1 cellular context compared by ENCODE assay signal in the genomic region with DNA sequence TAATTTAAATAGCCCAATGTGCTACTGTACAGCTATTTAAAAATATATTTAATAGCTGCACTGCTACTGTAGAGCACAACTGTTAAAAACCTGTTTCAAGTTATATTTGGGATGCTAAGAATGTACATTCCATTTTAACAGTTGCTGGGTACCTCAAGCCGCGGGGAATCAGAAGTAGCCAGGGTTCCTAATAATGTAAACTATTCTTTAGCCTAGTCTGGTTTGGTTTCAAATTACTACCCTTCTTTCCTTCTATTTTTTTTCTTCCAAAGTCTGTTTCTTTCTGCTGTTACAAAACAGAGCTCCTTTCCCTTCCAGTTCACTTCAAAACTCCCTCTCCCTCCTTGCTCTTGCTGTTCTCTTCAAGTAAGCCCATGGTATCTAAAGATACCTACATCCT.
TF ChIP-seq lines count a peak whose summit lies in the region.

No MANE protein-coding gene starts in this region.

TF ChIP-seq in SK-N-SH treated with all-trans-retinoic acid at 6 μM for 48 hours, 23 proteins besides CTCF, POLR2A, EP300 and RAD21 (continued from another document):
- TF ChIP-seq, protein P1, sequence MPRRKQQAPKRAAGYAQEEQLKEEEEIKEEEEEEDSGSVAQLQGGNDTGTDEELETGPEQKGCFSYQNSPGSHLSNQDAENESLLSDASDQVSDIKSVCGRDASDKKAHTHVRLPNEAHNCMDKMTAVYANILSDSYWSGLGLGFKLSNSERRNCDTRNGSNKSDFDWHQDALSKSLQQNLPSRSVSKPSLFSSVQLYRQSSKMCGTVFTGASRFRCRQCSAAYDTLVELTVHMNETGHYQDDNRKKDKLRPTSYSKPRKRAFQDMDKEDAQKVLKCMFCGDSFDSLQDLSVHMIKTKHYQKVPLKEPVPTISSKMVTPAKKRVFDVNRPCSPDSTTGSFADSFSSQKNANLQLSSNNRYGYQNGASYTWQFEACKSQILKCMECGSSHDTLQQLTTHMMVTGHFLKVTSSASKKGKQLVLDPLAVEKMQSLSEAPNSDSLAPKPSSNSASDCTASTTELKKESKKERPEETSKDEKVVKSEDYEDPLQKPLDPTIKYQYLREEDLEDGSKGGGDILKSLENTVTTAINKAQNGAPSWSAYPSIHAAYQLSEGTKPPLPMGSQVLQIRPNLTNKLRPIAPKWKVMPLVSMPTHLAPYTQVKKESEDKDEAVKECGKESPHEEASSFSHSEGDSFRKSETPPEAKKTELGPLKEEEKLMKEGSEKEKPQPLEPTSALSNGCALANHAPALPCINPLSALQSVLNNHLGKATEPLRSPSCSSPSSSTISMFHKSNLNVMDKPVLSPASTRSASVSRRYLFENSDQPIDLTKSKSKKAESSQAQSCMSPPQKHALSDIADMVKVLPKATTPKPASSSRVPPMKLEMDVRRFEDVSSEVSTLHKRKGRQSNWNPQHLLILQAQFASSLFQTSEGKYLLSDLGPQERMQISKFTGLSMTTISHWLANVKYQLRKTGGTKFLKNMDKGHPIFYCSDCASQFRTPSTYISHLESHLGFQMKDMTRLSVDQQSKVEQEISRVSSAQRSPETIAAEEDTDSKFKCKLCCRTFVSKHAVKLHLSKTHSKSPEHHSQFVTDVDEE (CRISPR knock-in tag; IDR thresholded peaks at IDR 0.05) = no peak
- no peak for TF ChIP-seq ISL1 (CRISPR knock-in tag; IDR thresholded peaks at IDR 0.05)
- TF ChIP-seq, protein P2, sequence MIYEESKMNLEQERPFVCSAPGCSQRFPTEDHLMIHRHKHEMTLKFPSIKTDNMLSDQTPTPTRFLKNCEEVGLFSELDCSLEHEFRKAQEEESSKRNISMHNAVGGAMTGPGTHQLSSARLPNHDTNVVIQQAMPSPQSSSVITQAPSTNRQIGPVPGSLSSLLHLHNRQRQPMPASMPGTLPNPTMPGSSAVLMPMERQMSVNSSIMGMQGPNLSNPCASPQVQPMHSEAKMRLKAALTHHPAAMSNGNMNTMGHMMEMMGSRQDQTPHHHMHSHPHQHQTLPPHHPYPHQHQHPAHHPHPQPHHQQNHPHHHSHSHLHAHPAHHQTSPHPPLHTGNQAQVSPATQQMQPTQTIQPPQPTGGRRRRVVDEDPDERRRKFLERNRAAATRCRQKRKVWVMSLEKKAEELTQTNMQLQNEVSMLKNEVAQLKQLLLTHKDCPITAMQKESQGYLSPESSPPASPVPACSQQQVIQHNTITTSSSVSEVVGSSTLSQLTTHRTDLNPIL (CRISPR knock-in tag; IDR thresholded peaks at IDR 0.05; ENCODE audit: low read depth) = no peak
- TF ChIP-seq PPARA (CRISPR knock-in tag; IDR thresholded peaks at IDR 0.05; ENCODE audit: borderline replicate concordance) = no peak
- TF ChIP-seq ESRRG (CRISPR knock-in tag; IDR thresholded peaks at IDR 0.05) = no peak
- no peak for TF ChIP-seq RARB (CRISPR knock-in tag; IDR thresholded peaks at IDR 0.05)
- TF ChIP-seq ARNTL (CRISPR knock-in tag; IDR thresholded peaks at IDR 0.05; ENCODE audit: borderline replicate concordance, low read depth) = no peak
- no peak for TF ChIP-seq ZNF70 (CRISPR knock-in tag; IDR thresholded peaks at IDR 0.05)
- no peak for TF ChIP-seq SNAI2 (CRISPR knock-in tag; IDR thresholded peaks at IDR 0.05)
- no peak for TF ChIP-seq BACH2 (CRISPR knock-in tag; IDR thresholded peaks at IDR 0.05; ENCODE audit: borderline replicate concordance)
- TF ChIP-seq ZNF565 (CRISPR knock-in tag; conservative IDR thresholded peaks at IDR 0.05; ENCODE audit: low read depth) = no peak
- no peak for TF ChIP-seq CSDC2 (CRISPR knock-in tag; IDR thresholded peaks at IDR 0.05)
- no peak for TF ChIP-seq ZC3H10 (CRISPR knock-in tag; IDR thresholded peaks at IDR 0.05)
